9 cellular contexts compared by ENCODE assay signal in the genomic region with DNA sequence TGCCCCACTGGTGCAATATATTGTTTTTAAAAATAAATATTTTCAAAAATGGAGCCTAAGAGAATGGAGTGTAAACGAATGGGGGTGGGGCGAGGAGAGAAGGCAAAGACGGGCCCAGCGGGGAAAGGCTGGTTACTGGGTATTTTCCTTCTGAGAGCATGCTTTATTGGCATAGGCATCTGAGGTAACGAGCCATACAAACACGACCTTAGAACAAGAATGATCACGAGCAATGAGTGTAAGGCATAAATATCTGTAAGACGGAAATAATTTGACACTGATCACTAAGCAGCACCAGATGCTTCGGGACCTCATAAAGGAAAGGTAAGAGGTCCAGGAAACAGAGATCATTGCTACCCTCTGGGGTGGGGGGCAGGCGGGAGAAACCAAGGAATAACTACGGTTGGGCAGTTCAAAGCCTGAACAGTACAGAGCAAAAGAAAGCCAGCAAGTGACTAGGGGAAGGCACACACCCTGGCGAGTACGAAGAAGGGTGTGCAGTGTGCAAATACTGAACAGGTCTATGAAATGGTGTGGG. TPM values are rescaled to one million over a fixed set of nuclear protein-coding genes. Genes with fewer than 3 reads are reported as not detected.
DNase-seq lines count a peak whose midpoint lies in the region; ATAC-seq lines count a peak whose summit lies in the region.
"Had no signal": no experiment of that assay in that cellular context is flagged by ENCODE, and none has a peak within 500 bp of the region (broad histone marks: within the 10 kb centered on the region; RNA-seq: fewer than 3 reads in every experiment).

No MANE protein-coding gene starts in this region.

- no peaks in the 10 kb centered on the region for H3K27me3 Mint-ChIP-seq in activated CD4-positive, alpha-beta T cell treated with anti-CD3 and anti-CD28 coated beads for 36 hours
- no peaks in the 10 kb centered on the region for H3K27me3 Mint-ChIP-seq in activated CD4-positive, alpha-beta memory T cell treated with anti-CD3 and anti-CD28 coated beads for 36 hours
- H3K27me3 Mint-ChIP-seq in activated T-cell treated with anti-CD3 and anti-CD28 coated beads, Interleukin-2, amount 50 U/mL, for 4 hours (ENCODE audit: low read depth) = no peaks in the 10 kb centered on the region
- H3K27me3 Mint-ChIP-seq: activated naive CD4-positive, alpha-beta T cell treated with anti-CD3 and anti-CD28 coated beads, Interleukin-2, amount 50 U/mL, for 24 hours had no signal

- CTCF ChIA-PET in activated CD4-positive, alpha-beta T cell treated with anti-CD3 and anti-CD28 coated beads for 36 hours (lab: Charles Lee) = interaction anchor here (1.2 to 3.3 kb wide), 6 partner anchors 9 to 311 kb away, joined by 3 to 52 read pairs (median 10); a partner anchor contains a TSS
- CTCF ChIA-PET in activated CD4-positive, alpha-beta memory T cell treated with anti-CD3 and anti-CD28 coated beads for 36 hours (lab: Charles Lee) = interaction anchor here (1.8 to 4.0 kb wide), 2 partner anchors 62 to 164 kb away, joined by 4 to 13 read pairs; no protein-coding TSS in a partner anchor

- H3K27ac Mint-ChIP-seq in activated CD4-positive, alpha-beta T cell treated with anti-CD3 and anti-CD28 coated beads for 36 hours = no peak overlapping the region
- H3K27ac Mint-ChIP-seq in activated CD4-positive, alpha-beta memory T cell treated with anti-CD3 and anti-CD28 coated beads for 36 hours = no peak overlapping the region
- H3K27ac Mint-ChIP-seq: activated naive CD4-positive, alpha-beta T cell treated with anti-CD3 and anti-CD28 coated beads, Interleukin-2, amount 50 U/mL, for 24 hours had no signal

- H3K9me3 Mint-ChIP-seq in activated CD4-positive, alpha-beta T cell treated with anti-CD3 and anti-CD28 coated beads for 36 hours (ENCODE audit: low read depth) = no peaks in the 10 kb centered on the region
- H3K9me3 Mint-ChIP-seq in activated CD4-positive, alpha-beta memory T cell treated with anti-CD3 and anti-CD28 coated beads for 36 hours = no peaks in the 10 kb centered on the region
- H3K9me3 Mint-ChIP-seq in activated T-cell treated with anti-CD3 and anti-CD28 coated beads, Interleukin-2, amount 50 U/mL, for 4 hours = no peaks in the 10 kb centered on the region
- H3K9me3 Mint-ChIP-seq: activated naive CD4-positive, alpha-beta T cell treated with anti-CD3 and anti-CD28 coated beads, Interleukin-2, amount 50 U/mL, for 24 hours had no signal

- POLR2A ChIA-PET in activated CD4-positive, alpha-beta T cell treated with anti-CD3 and anti-CD28 coated beads for 36 hours (lab: Charles Lee) = no interaction called here
- POLR2A ChIA-PET in activated CD4-positive, alpha-beta memory T cell treated with anti-CD3 and anti-CD28 coated beads for 36 hours (lab: Charles Lee) = no interaction called here

- H3K36me3 Mint-ChIP-seq in activated CD4-positive, alpha-beta T cell treated with anti-CD3 and anti-CD28 coated beads for 36 hours (ENCODE audit: low read depth) = peaks cover 2% of the 10 kb centered on the region
- H3K36me3 Mint-ChIP-seq in activated CD4-positive, alpha-beta memory T cell treated with anti-CD3 and anti-CD28 coated beads for 36 hours = peaks cover 3% of the 10 kb centered on the region
- peaks cover 2% of the 10 kb centered on the region for H3K36me3 Mint-ChIP-seq in activated T-cell treated with anti-CD3 and anti-CD28 coated beads, Interleukin-2, amount 50 U/mL, for 4 hours (ENCODE audit: insufficient read depth)

- peak; percentile 14 for ATAC-seq in activated CD4-positive, alpha-beta T cell treated with anti-CD3 and anti-CD28 coated beads for 36 hours
- ATAC-seq in HG03469 (IDR thresholded peaks at IDR 0.05; ENCODE audit: unreplicated experiment) = no peak
- no peak for ATAC-seq in activated T-cell treated with anti-CD3 and anti-CD28 coated beads, Interleukin-2, amount 50 U/mL, for 4 hours

- intact Hi-C loops in activated CD4-positive, alpha-beta T cell treated with anti-CD3 and anti-CD28 coated beads for 36 hours (cut with DNase I, micrococcal nuclease) = no loop called here
- intact Hi-C loops in activated CD4-positive, alpha-beta memory T cell treated with anti-CD3 and anti-CD28 coated beads for 36 hours (cut with micrococcal nuclease) = no loop called here

- H3K4me1 Mint-ChIP-seq in activated CD4-positive, alpha-beta T cell treated with anti-CD3 and anti-CD28 coated beads for 36 hours = peaks cover 35% of the 10 kb centered on the region
- peaks cover 25% of the 10 kb centered on the region for H3K4me1 Mint-ChIP-seq in activated CD4-positive, alpha-beta memory T cell treated with anti-CD3 and anti-CD28 coated beads for 36 hours (ENCODE audit: low read depth)
- peaks cover 27% of the 10 kb centered on the region for H3K4me1 Mint-ChIP-seq in activated T-cell treated with anti-CD3 and anti-CD28 coated beads, Interleukin-2, amount 50 U/mL, for 4 hours (ENCODE audit: low read depth)

- H3K4me3 Mint-ChIP-seq in activated CD4-positive, alpha-beta T cell treated with anti-CD3 and anti-CD28 coated beads for 36 hours = no peak overlapping the region
- no peak overlapping the region for H3K4me3 Mint-ChIP-seq in activated CD4-positive, alpha-beta memory T cell treated with anti-CD3 and anti-CD28 coated beads for 36 hours
- H3K4me3 Mint-ChIP-seq in activated T-cell treated with anti-CD3 and anti-CD28 coated beads, Interleukin-2, amount 50 U/mL, for 4 hours = no peak overlapping the region
- H3K4me3 Mint-ChIP-seq: activated naive CD4-positive, alpha-beta T cell treated with anti-CD3 and anti-CD28 coated beads, Interleukin-2, amount 50 U/mL, for 24 hours had no signal

- peak; percentile 62 for DNase-seq in activated CD4-positive, alpha-beta T cell treated with anti-CD3 and anti-CD28 coated beads for 36 hours
- no peak for DNase-seq in activated CD4-positive, alpha-beta T cell treated with anti-CD3 and anti-CD28 coated beads for 1 hour
- DNase-seq in NCI-H146 treated with DMSO at 0.1 percent for 48 hours (lab: John Stamatoyannopoulos, UW; ENCODE audit: unreplicated experiment) = peak; percentile 23
- peak; percentile 41 for DNase-seq in activated CD4-positive, alpha-beta memory T cell treated with anti-CD3 and anti-CD28 coated beads for 36 hours
- peak; percentile 78 for DNase-seq in glomerular endothelial cell (ENCODE audit: extremely low read depth, low read depth, low spot score)
- peak; percentile 75 for DNase-seq in pulmonary artery endothelial cell (ENCODE audit: low read depth, low spot score)
- no peak for DNase-seq in activated T-cell treated with anti-CD3 and anti-CD28 coated beads, Interleukin-2, amount 50 U/mL, for 4 hours

RNA-seq across cellular contexts. Expression of a gene that starts 1.0 kb away (rescaled TPM):
- total RNA-seq in activated CD4-positive, alpha-beta T cell treated with anti-CD3 and anti-CD28 coated beads for 36 hours = 10 to 100 TPM; 32.6 to 36.1 TPM
- total RNA-seq in activated CD4-positive, alpha-beta memory T cell treated with anti-CD3 and anti-CD28 coated beads for 36 hours = 10 to 100 TPM; 32.0 to 33.1 TPM
- total RNA-seq in glomerular endothelial cell = 57.8 and 74.8 TPM in 2 replicates
- total RNA-seq in pulmonary artery endothelial cell = 25.5 and 30.9 TPM in 2 replicates
- 10 to 100 TPM; 25.0 to 27.0 (median 25.9) TPM for total RNA-seq in activated T-cell treated with anti-CD3 and anti-CD28 coated beads, Interleukin-2, amount 50 U/mL, for 4 hours

RNA-seq across cellular contexts. Expression of a gene that starts 12.4 kb away (rescaled TPM):
- under 1 TPM; 0.27 to 0.54 TPM for total RNA-seq in activated CD4-positive, alpha-beta T cell treated with anti-CD3 and anti-CD28 coated beads for 36 hours
- under 1 TPM; 0.24 to 0.48 TPM for total RNA-seq in activated CD4-positive, alpha-beta memory T cell treated with anti-CD3 and anti-CD28 coated beads for 36 hours
- total RNA-seq in glomerular endothelial cell (0.53 TPM in 2 replicates), pulmonary artery endothelial cell (0.26 and 0.32 TPM in 2 replicates)
- total RNA-seq in activated T-cell treated with anti-CD3 and anti-CD28 coated beads, Interleukin-2, amount 50 U/mL, for 4 hours = under 1 TPM in 2 of 3 donors, not detected in 1; 0.15 to 0.30 TPM

Comparison
In these comparisons a context has a peak if more than half of its experiments do, and no peak if none do; other contexts are left out.
1. DNase-seq: peak in activated CD4-positive, alpha-beta T cell treated with anti-CD3 and anti-CD28 coated beads for 36 hours (single experiment), NCI-H146 treated with DMSO at 0.1 percent for 48 hours (single experiment), activated CD4-positive, alpha-beta memory T cell treated with anti-CD3 and anti-CD28 coated beads for 36 hours (single experiment), glomerular endothelial cell (single experiment) and pulmonary artery endothelial cell (single experiment); none in activated CD4-positive, alpha-beta T cell treated with anti-CD3 and anti-CD28 coated beads for 1 hour (single experiment) and activated T-cell treated with anti-CD3 and anti-CD28 coated beads, Interleukin-2, amount 50 U/mL, for 4 hours (single experiment).